Comparison of ENCODE assay signal across 2 cellular contexts in genomic region chr17:39145143-39145542, GRCh38.
TF ChIP-seq lines count a peak whose summit lies in the region.

No MANE protein-coding gene starts in this region.

TF ChIP-seq in H1, 55 proteins besides CTCF, POLR2A, EP300 and RAD21:
- TF ChIP-seq RNF2 (IDR thresholded peaks at IDR 0.05; ENCODE audit: borderline replicate concordance, low read depth, low read length, missing control alignments, poor library complexity, severe bottlenecking) = no peak
- TF ChIP-seq ZNF274 (IDR thresholded peaks at IDR 0.05; ENCODE audit: borderline replicate concordance, extremely low read depth, low read length) = no peak
- no peak for TF ChIP-seq CHD7 (IDR thresholded peaks at IDR 0.05; ENCODE audit: insufficient replicate concordance, low read length)
- no peak for TF ChIP-seq SAP30 (IDR thresholded peaks at IDR 0.05; ENCODE audit: insufficient read depth, insufficient replicate concordance, low read length)
- TF ChIP-seq ATF3 (IDR thresholded peaks at IDR 0.05; ENCODE audit: insufficient read depth, low read depth, low read length) = no peak

TF ChIP-seq in HEK293T, 16 proteins besides CTCF, POLR2A, EP300 and RAD21:
- no peak for TF ChIP-seq LEF1 (IDR thresholded peaks at IDR 0.05; ENCODE audit: borderline replicate concordance)
- TF ChIP-seq ELF4 (IDR thresholded peaks at IDR 0.05) = no peak
- no peak for TF ChIP-seq SUZ12 (IDR thresholded peaks at IDR 0.05)
- TF ChIP-seq FOXM1 (IDR thresholded peaks at IDR 0.05; ENCODE audit: borderline replicate concordance) = no peak
- no peak for TF ChIP-seq HDGF (IDR thresholded peaks at IDR 0.05; ENCODE audit: borderline replicate concordance)
- TF ChIP-seq BHLHE40 (IDR thresholded peaks at IDR 0.05; ENCODE audit: borderline replicate concordance) = no peak
- no peak for TF ChIP-seq FOXA1 (IDR thresholded peaks at IDR 0.05)
- no peak for TF ChIP-seq NFRKB (IDR thresholded peaks at IDR 0.05)
- TF ChIP-seq TARDBP (IDR thresholded peaks at IDR 0.05) = no peak
- no peak for TF ChIP-seq CTBP1 (IDR thresholded peaks at IDR 0.05; ENCODE audit: borderline replicate concordance)
- TF ChIP-seq PKNOX1 (IDR thresholded peaks at IDR 0.05) = no peak
